In the genomic region with DNA sequence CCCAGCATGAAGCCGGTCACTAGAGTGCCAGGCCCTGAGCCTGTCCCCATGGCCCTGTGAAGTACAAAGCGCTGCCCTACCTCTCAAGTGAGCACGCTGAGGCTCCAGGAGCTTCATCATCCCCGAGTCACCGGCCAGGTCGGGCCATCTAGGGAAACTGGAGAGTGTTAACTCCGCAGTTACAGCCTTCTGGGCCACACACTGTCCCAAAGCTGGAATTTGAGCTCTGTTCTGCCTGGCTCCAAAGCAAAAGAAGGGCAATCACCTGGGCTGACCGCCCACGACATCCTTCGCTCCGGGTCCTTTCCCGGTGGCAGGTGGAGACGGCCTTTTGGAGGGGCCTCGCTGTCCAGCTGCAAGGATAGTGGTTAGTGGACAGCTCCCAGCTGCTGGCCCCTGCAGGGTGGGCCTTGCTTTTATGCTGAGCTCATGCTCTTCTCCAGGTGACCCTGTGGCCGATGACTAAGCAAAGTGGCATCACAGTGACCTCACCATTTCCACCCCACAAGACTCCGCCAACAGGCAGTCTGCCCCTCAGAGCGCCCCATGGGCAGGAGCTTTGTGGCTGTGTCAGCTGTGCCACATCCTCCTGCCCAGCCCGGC, we compare ENCODE assay signal across 18 cellular contexts. TPM values are rescaled to one million over a fixed set of nuclear protein-coding genes. Genes with fewer than 3 reads are reported as not detected.
DNase-seq lines count a peak whose midpoint lies in the region; ATAC-seq, FAIRE-seq and TF ChIP-seq lines count a peak whose summit lies in the region.
"Had no signal": no experiment of that assay in that cellular context is flagged by ENCODE, and none has a peak within 500 bp of the region (broad histone marks: within the 10 kb centered on the region; RNA-seq: fewer than 3 reads in every experiment).

No MANE protein-coding gene starts in this region.

- H3K4me1 ChIP-seq in H1 (replicated peaks in 1 of 4; ENCODE audit: control insufficient read depth in 3 of 4, insufficient read depth in 4 of 4, low read length in 3 of 4) (peaks cover 0 to 10% (median 5%) of the 10 kb centered on the region in 4 experiments; a peak in 6 of 7 replicates), kidney (ENCODE audit: control insufficient read depth in 1 of 2, insufficient read depth in 1 of 2, low read depth in 1 of 2, low read length in 2 of 2) (no peaks in the 10 kb centered on the region)
- H3K4me1 ChIP-seq: ascending aorta, gastrocnemius medialis, tibial artery had no signal

- H2BK5ac ChIP-seq in H1 (ENCODE audit: low read depth, low read length): no peak overlapping the region

- no peak overlapping the region for H3K14ac ChIP-seq in H1 (ENCODE audit: insufficient read length)

- H3K9me3 ChIP-seq in H1 (ENCODE audit: insufficient read depth in 2 of 2, low read depth in 1 of 2, low read length in 1 of 2) (no peaks in the 10 kb centered on the region), kidney (ENCODE audit: control insufficient read depth in 1 of 2, low read length in 2 of 2) (no peaks in the 10 kb centered on the region)
- H3K9me3 ChIP-seq: ascending aorta, gastrocnemius medialis, tibial artery had no signal

- no peak for FAIRE-seq in H1 (lab: Jason Lieb, UNC)
- FAIRE-seq in kidney (lab: Jason Lieb, UNC): no peak

- no peak overlapping the region for H3K56ac ChIP-seq in H1 (replicated peaks; ENCODE audit: insufficient read length, low read depth, low read length)

- WGBS in H1 (ENCODE audit: extremely low coverage in 1 of 2, insufficient coverage in 1 of 2, insufficient read length in 1 of 2, insufficient replicate concordance in 2 of 2, low coverage in 1 of 2, low lambda C conversion rate in 2 of 2, missing lambda C conversion rate in 1 of 2), 2 experiments: 89% methylated on average over 18 of the region's 18 CpGs; no CpG with 5 or more reads in 1 of the 2 experiments

- TF ChIP-seq CTCF in H1 (IDR thresholded peaks at IDR 0.05; ENCODE audit: control extremely low read depth in 1 of 3, insufficient read depth in 1 of 3, low read depth in 1 of 3, low read length in 3 of 3) (no peak), kidney (IDR thresholded peaks at IDR 0.05; ENCODE audit: borderline replicate concordance, extremely low read depth, insufficient read depth) (no peak)

- DNase-seq in ELR (ENCODE audit: low read depth) (peak; percentile 47), M059J (ENCODE audit: low read depth) (peak; percentile 94), H1 (ENCODE audit: low read depth in 1 of 2, low spot score in 2 of 2) (no peak), non-pigmented ciliary epithelial cell (ENCODE audit: low read depth) (peak; percentile 14), kidney (no peak), left cardiac atrium (no peak)
- DNase-seq: activated T-cell treated with anti-CD3 and anti-CD28 coated beads, Interleukin-2, amount 50 U/mL, for 4 hours; gastrocnemius medialis; NCI-H1694; NCI-H69; tibial artery had no signal

- H3K4ac ChIP-seq in H1 (replicated peaks; ENCODE audit: insufficient read length, low read depth, low read length): no peak overlapping the region

- H3K18ac ChIP-seq in H1 (ENCODE audit: extremely low read depth, low read length): no peak overlapping the region; the same call in 1 of the 2 replicates

- H3K79me1 ChIP-seq in H1 (ENCODE audit: low read depth, low read length): no peaks in the 10 kb centered on the region

- H3K27me3 ChIP-seq in H1 (replicated peaks in 1 of 4; ENCODE audit: control insufficient read depth in 3 of 4, extremely low read depth in 1 of 4, insufficient read depth in 3 of 4, low read length in 3 of 4): no peaks in the 10 kb centered on the region; a peak in 1 of 7 replicates
- H3K27me3 ChIP-seq: ascending aorta had no signal

- H3K4me2 ChIP-seq in H1 (ENCODE audit: insufficient read depth in 1 of 2, low read depth in 2 of 2, low read length in 2 of 2): no peak overlapping the region
- H3K4me2 ChIP-seq: smooth muscle cell had no signal

- no peak overlapping the region for H3K4me3 ChIP-seq in H1 (ENCODE audit: extremely low read depth in 1 of 4, insufficient read depth in 2 of 4, low read depth in 3 of 4, low read length in 4 of 4)
- H3K4me3 ChIP-seq in kidney (ENCODE audit: low read length in 2 of 2): no peak overlapping the region
- H3K4me3 ChIP-seq: ascending aorta, gastrocnemius medialis, smooth muscle cell, tibial artery had no signal

- TF ChIP-seq POLR2A in H1 (IDR thresholded peaks at IDR 0.05; ENCODE audit: control extremely low read depth in 1 of 2, low read depth in 2 of 2, low read length in 2 of 2): no peak

- peaks cover 4% of the 10 kb centered on the region; the same call in 1 of the 2 replicates for H3K23me2 ChIP-seq in H1 (ENCODE audit: low read depth, low read length)

- no peak overlapping the region for H4K8ac ChIP-seq in H1 (ENCODE audit: extremely low read depth, insufficient read depth, low read length)

- no peaks in the 10 kb centered on the region for H3K79me2 ChIP-seq in H1 (ENCODE audit: control insufficient read depth in 1 of 2, insufficient read depth in 2 of 2, low read length in 2 of 2)

- H3K27ac ChIP-seq in H1 (ENCODE audit: low read depth, low read length): no peak overlapping the region
- no peak overlapping the region for H3K27ac ChIP-seq in kidney (ENCODE audit: low read depth in 2 of 2, low read length in 2 of 2)
- H3K27ac ChIP-seq: ascending aorta, gastrocnemius medialis, tibial artery, VCaP had no signal

- no peak for ATAC-seq in HG03439 (IDR thresholded peaks at IDR 0.05; ENCODE audit: unreplicated experiment)
- no peak for ATAC-seq in left cardiac atrium
- ATAC-seq: activated T-cell treated with anti-CD3 and anti-CD28 coated beads, Interleukin-2, amount 50 U/mL, for 4 hours; gastrocnemius medialis; left colon had no signal

- H3K23ac ChIP-seq in H1 (ENCODE audit: insufficient read length): no peak overlapping the region

- H2BK15ac ChIP-seq in H1 (ENCODE audit: low read length): 0 out of 2 replicates have a peak overlapping the region, but pooled peaks have one; percentile 46

- no peak for TF ChIP-seq EP300 in H1 (IDR thresholded peaks at IDR 0.05; ENCODE audit: borderline replicate concordance in 1 of 2, low read depth in 2 of 2, low read length in 2 of 2)

- POLR2A ChIA-PET in H1 (lab: Charles Lee; ENCODE audit: partially characterized antibody): interaction anchor here (0.7 to 2.2 kb wide), 4 partner anchors 9 to 60 kb away, joined by 3 to 8 read pairs (median 5); no protein-coding TSS in a partner anchor

- no peak overlapping the region for H3K9ac ChIP-seq in H1 (replicated peaks in 1 of 4; ENCODE audit: extremely low read depth in 1 of 4, low read depth in 3 of 4, low read length in 3 of 4)
- H3K9ac ChIP-seq in kidney (ENCODE audit: low read length in 2 of 2): no peak overlapping the region

- no peaks in the 10 kb centered on the region for H4K20me1 ChIP-seq in H1 (replicated peaks in 1 of 2; ENCODE audit: control insufficient read depth in 1 of 2, insufficient read depth in 2 of 2, low read length in 2 of 2)

- intact Hi-C loops in kidney (cut with DNase I) (no loop called here), left cardiac atrium (cut with DNase I) (no loop called here)

- H2BK120ac ChIP-seq in H1 (replicated peaks; ENCODE audit: low read depth, low read length): no peak overlapping the region

- CTCF ChIA-PET in H1 (lab: Charles Lee; ENCODE audit: partially characterized antibody): interaction anchor here (1.0 to 13.5 kb wide), 5 partner anchors 10 to 79 kb away, joined by 3 to 116 read pairs (median 4); no protein-coding TSS in a partner anchor

- no peak for TF ChIP-seq RAD21 in H1 (IDR thresholded peaks at IDR 0.05 in 1 of 2, conservative IDR thresholded peaks at IDR 0.05 in 1 of 2; ENCODE audit: low read depth in 2 of 2, low read length in 2 of 2)

- no peak overlapping the region for H4K91ac ChIP-seq in H1 (replicated peaks; ENCODE audit: insufficient read length, low read length)

- no peaks in the 10 kb centered on the region for H3K36me3 ChIP-seq in H1 (ENCODE audit: control insufficient read depth in 2 of 4, insufficient read depth in 4 of 4, low read length in 3 of 4)
- H3K36me3 ChIP-seq in kidney (ENCODE audit: control insufficient read depth in 1 of 2, insufficient read depth in 2 of 2, low read length in 2 of 2): no peaks in the 10 kb centered on the region
- H3K36me3 ChIP-seq: ascending aorta, gastrocnemius medialis, tibial artery had no signal

- H2BK20ac ChIP-seq in H1 (ENCODE audit: low read length): no peak overlapping the region

- H2AK5ac ChIP-seq in H1 (ENCODE audit: low read depth, low read length): no peak overlapping the region

- H4K5ac ChIP-seq in H1 (ENCODE audit: insufficient read length, low read depth, low read length): no peak overlapping the region

- peak overlapping the region; percentile 1; the same call in 1 of the 2 replicates for H2BK12ac ChIP-seq in H1 (ENCODE audit: low read depth, low read length)

- H2AFZ ChIP-seq in H1 (ENCODE audit: low read length): no peak overlapping the region

TF ChIP-seq in H1, 55 proteins besides CTCF, POLR2A, EP300 and RAD21 (continues in another document):
- peak; percentile 43; the same call in 1 of the 2 replicates for TF ChIP-seq MAFK (IDR thresholded peaks at IDR 0.05; ENCODE audit: low read depth, low read length)
- TF ChIP-seq, protein P1, sequence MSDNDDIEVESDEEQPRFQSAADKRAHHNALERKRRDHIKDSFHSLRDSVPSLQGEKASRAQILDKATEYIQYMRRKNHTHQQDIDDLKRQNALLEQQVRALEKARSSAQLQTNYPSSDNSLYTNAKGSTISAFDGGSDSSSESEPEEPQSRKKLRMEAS (IDR thresholded peaks at IDR 0.05): no peak
- TF ChIP-seq, protein P2, sequence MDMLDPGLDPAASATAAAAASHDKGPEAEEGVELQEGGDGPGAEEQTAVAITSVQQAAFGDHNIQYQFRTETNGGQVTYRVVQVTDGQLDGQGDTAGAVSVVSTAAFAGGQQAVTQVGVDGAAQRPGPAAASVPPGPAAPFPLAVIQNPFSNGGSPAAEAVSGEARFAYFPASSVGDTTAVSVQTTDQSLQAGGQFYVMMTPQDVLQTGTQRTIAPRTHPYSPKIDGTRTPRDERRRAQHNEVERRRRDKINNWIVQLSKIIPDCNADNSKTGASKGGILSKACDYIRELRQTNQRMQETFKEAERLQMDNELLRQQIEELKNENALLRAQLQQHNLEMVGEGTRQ (IDR thresholded peaks at IDR 0.05; ENCODE audit: low read length): no peak
- no peak for TF ChIP-seq PHF8 (conservative IDR thresholded peaks at IDR 0.05; ENCODE audit: low read depth, low read length)

RNA-seq across cellular contexts. Expression of a gene that starts 3.5 kb away (rescaled TPM):
- 0.02 and 0.05 TPM in 2 replicates for total RNA-seq in M059J (2014; rRNA removed; shearing (Covaris generic))
- total RNA-seq in H1 (2021; fragmentation: NEBNext Ultra II Directional; extraction: Animal tissue kit (Norgen Biotek cat#: 25700)): 1.4 and 2.0 TPM in 2 replicates
- polyA plus RNA-seq in H1 (2011; rRNA removed) (0.89 and 2.0 TPM in 2 replicates), kidney (ENCODE audit: insufficient read depth, low read depth, low replicate concordance) (not detected)
- 0.94 TPM for polyA plus RNA-seq in H1 (2011; cell fraction: cytosol; rRNA removed)
- polyA plus RNA-seq in H1 (2011; cell fraction: nucleus; rRNA removed): 5.4 TPM
- polyA plus RNA-seq in H1 (2012, experiment 1 of 2): 1.1 to 1.8 TPM (median 1.6 TPM) in 4 replicates
- 0.34 TPM for polyA plus RNA-seq in H1 (2012, experiment 2 of 2)
- polyA plus RNA-seq in H1 (2013, experiment 1 of 2): 0.83 TPM
- polyA plus RNA-seq in H1 (2013, experiment 2 of 2): 0.59 TPM
- polyA minus RNA-seq in H1 (2011; rRNA and poly(A)+ RNA removed): 0.98 and 2.0 TPM in 2 replicates
- 1.0 TPM for polyA minus RNA-seq in H1 (2011; cell fraction: cytosol; rRNA and poly(A)+ RNA removed)
- 2.8 TPM for polyA minus RNA-seq in H1 (2011; cell fraction: nucleus; rRNA and poly(A)+ RNA removed)
- total RNA-seq in kidney (0.19 TPM), left cardiac atrium (not detected)
- total RNA-seq: ascending aorta; CD4-positive, alpha-beta memory T cell; SK-MEL-5; smooth muscle cell had no signal
- polyA plus RNA-seq: CD4-positive, alpha-beta memory T cell; smooth muscle cell had no signal

Comparison
In these comparisons a context has a peak if more than half of its experiments do, and no peak if none do; other contexts are left out.
1. DNase-seq: peak in ELR (single experiment), M059J (single experiment) and non-pigmented ciliary epithelial cell (single experiment); none in H1 (0 of 2), kidney (single experiment) and left cardiac atrium (single experiment).